ENCODE assay signal across 18 cellular contexts in genomic region chr16:31188450-31189411, GRCh38. TPM values are rescaled to one million over a fixed set of nuclear protein-coding genes. Genes with fewer than 3 reads are reported as not detected.
DNase-seq lines count a peak whose midpoint lies in the region; ATAC-seq, FAIRE-seq and TF ChIP-seq lines count a peak whose summit lies in the region.
"Had no signal": no experiment of that assay in that cellular context is flagged by ENCODE, and none has a peak within 500 bp of the region (broad histone marks: within the 10 kb centered on the region; RNA-seq: fewer than 3 reads in every experiment).

No MANE protein-coding gene starts in this region.

- H3K79me2 ChIP-seq in endothelial cell of umbilical vein (ENCODE audit: control insufficient read depth, insufficient read depth, low read length) = peaks cover 71% of the 10 kb centered on the region

- H3K27ac ChIP-seq in breast epithelium (no peak overlapping the region), endothelial cell of umbilical vein (ENCODE audit: insufficient read depth, low read depth, low read length) (no peak overlapping the region)
- H3K27ac ChIP-seq: cardiac muscle cell had no signal

- no peak for DNase-seq in MCF 10A (ENCODE audit: unreplicated experiment)
- DNase-seq in breast epithelium (ENCODE audit: low spot score in 2 of 2) = no peak
- DNase-seq in activated CD4-positive, alpha-beta memory T cell treated with anti-CD3 and anti-CD28 coated beads, Interleukin-2, amount 10 ng/mL, durations not matched to agents 7 days and 5 days = no peak
- no peak for DNase-seq in endothelial cell of umbilical vein (ENCODE audit: low read depth, low spot score)
- no peak for DNase-seq in type B pancreatic cell (ENCODE audit: extremely low spot score, unreplicated experiment)
- DNase-seq in retina = no peak
- no peak for DNase-seq in nucleus accumbens (lab: John Stamatoyannopoulos, UW)
- DNase-seq: effector CD4-positive, alpha-beta T cell; hypothalamus; NCI-H1436 treated with DMSO at 0.1 percent for 48 hours; NCI-H226; NK-92 treated with Interleukin-12 subunit alpha and Interleukin-12 subunit beta, amount 100 ng/mL, for 24 hours; Right ventricle myocardium superior had no signal

- H3K4me3 Mint-ChIP-seq in MCF 10A (ENCODE audit: unreplicated experiment) (no peak overlapping the region), type B pancreatic cell (no peak overlapping the region)
- no peak overlapping the region for H3K4me3 Mint-ChIP-seq in activated CD4-positive, alpha-beta memory T cell treated with anti-CD3 and anti-CD28 coated beads, Interleukin-2, amount 10 ng/mL, durations not matched to agents 7 days and 5 days

- H3K9me3 Mint-ChIP-seq in MCF 10A (ENCODE audit: unreplicated experiment) (no peaks in the 10 kb centered on the region), type B pancreatic cell (no peaks in the 10 kb centered on the region)
- no peaks in the 10 kb centered on the region for H3K9me3 Mint-ChIP-seq in activated CD4-positive, alpha-beta memory T cell treated with anti-CD3 and anti-CD28 coated beads, Interleukin-2, amount 10 ng/mL, durations not matched to agents 7 days and 5 days

- intact Hi-C loops in MCF 10A (cut with micrococcal nuclease) (loop anchor here (10.0 kb wide), 1 partner anchor 506 kb away; no protein-coding TSS in a partner anchor), breast epithelium (cut with DNase I; ENCODE audit: low total_unique reads) (no loop called here), endothelial cell of umbilical vein (cut with micrococcal nuclease) (no loop called here)

- TF ChIP-seq POLR2A in breast epithelium (IDR thresholded peaks at IDR 0.05) = no peak
- TF ChIP-seq POLR2A in endothelial cell of umbilical vein (IDR thresholded peaks at IDR 0.05; ENCODE audit: low read depth, low read length) = peak; percentile 30

- H3K36me3 ChIP-seq in breast epithelium (peaks cover 28% of the 10 kb centered on the region), endothelial cell of umbilical vein (ENCODE audit: control insufficient read depth in 2 of 2, extremely low read depth in 1 of 2, insufficient read depth in 2 of 2, low read length in 2 of 2) (peaks cover 77 to 82% of the 10 kb centered on the region in 2 experiments)

- no peak overlapping the region for H3K4me2 ChIP-seq in endothelial cell of umbilical vein (ENCODE audit: insufficient read depth, low read length)

- dilution Hi-C loops in endothelial cell of umbilical vein (cut with MboI; ENCODE audit: extremely low pct_ligation_motif_present, low sequenced_read_pairs) = no loop called here

- H3K27me3 Mint-ChIP-seq in MCF 10A (ENCODE audit: insufficient read depth, unreplicated experiment) (no peaks in the 10 kb centered on the region), type B pancreatic cell (no peaks in the 10 kb centered on the region)
- H3K27me3 Mint-ChIP-seq in activated CD4-positive, alpha-beta memory T cell treated with anti-CD3 and anti-CD28 coated beads, Interleukin-2, amount 10 ng/mL, durations not matched to agents 7 days and 5 days = no peaks in the 10 kb centered on the region

- H3K9me3 ChIP-seq in breast epithelium (no peaks in the 10 kb centered on the region), endothelial cell of umbilical vein (replicated peaks; ENCODE audit: control insufficient read depth, insufficient read depth, low read length) (no peaks in the 10 kb centered on the region)

- no peak overlapping the region for H2AFZ ChIP-seq in endothelial cell of umbilical vein (ENCODE audit: low read depth, low read length)

- H3K4me1 ChIP-seq in breast epithelium (no peaks in the 10 kb centered on the region), endothelial cell of umbilical vein (ENCODE audit: control insufficient read depth, extremely low read depth, insufficient read depth, low read length) (no peaks in the 10 kb centered on the region)

- H3K27me3 ChIP-seq in breast epithelium = no peaks in the 10 kb centered on the region
- no peaks in the 10 kb centered on the region for H3K27me3 ChIP-seq in endothelial cell of umbilical vein (ENCODE audit: control insufficient read depth in 2 of 2, insufficient read depth in 2 of 2, low read length in 2 of 2)
- H3K27me3 ChIP-seq: cardiac muscle cell had no signal

- H3K4me1 Mint-ChIP-seq in MCF 10A (ENCODE audit: insufficient read depth, unreplicated experiment) (peaks cover 12% of the 10 kb centered on the region), type B pancreatic cell (ENCODE audit: unreplicated experiment) (peaks cover 11% of the 10 kb centered on the region)
- peaks cover 85% of the 10 kb centered on the region for H3K4me1 Mint-ChIP-seq in activated CD4-positive, alpha-beta memory T cell treated with anti-CD3 and anti-CD28 coated beads, Interleukin-2, amount 10 ng/mL, durations not matched to agents 7 days and 5 days

- H3K9ac ChIP-seq in endothelial cell of umbilical vein (replicated peaks; ENCODE audit: extremely low read depth, insufficient read depth, low read length) = no peak overlapping the region

- no peak for ATAC-seq in GM21825 (IDR thresholded peaks at IDR 0.05; ENCODE audit: unreplicated experiment)

- peaks cover 9% of the 10 kb centered on the region for H4K20me1 ChIP-seq in endothelial cell of umbilical vein (replicated peaks; ENCODE audit: control insufficient read depth, extremely low read depth, insufficient read depth, low read length)

- peak; percentile 43 for FAIRE-seq in endothelial cell of umbilical vein (lab: Jason Lieb, UNC)
- FAIRE-seq: D721Med had no signal

- H3K36me3 Mint-ChIP-seq in MCF 10A (ENCODE audit: insufficient read depth, unreplicated experiment) (peaks cover 100% of the 10 kb centered on the region), type B pancreatic cell (peaks cover 86% of the 10 kb centered on the region)
- H3K36me3 Mint-ChIP-seq in activated CD4-positive, alpha-beta memory T cell treated with anti-CD3 and anti-CD28 coated beads, Interleukin-2, amount 10 ng/mL, durations not matched to agents 7 days and 5 days (ENCODE audit: low read depth) = peaks cover 93% of the 10 kb centered on the region

- TF ChIP-seq CTCF in MCF 10A (IDR thresholded peaks at IDR 0.05; ENCODE audit: unreplicated experiment) (no peak), breast epithelium (IDR thresholded peaks at IDR 0.05) (no peak), endothelial cell of umbilical vein (IDR thresholded peaks at IDR 0.05; ENCODE audit: extremely low read depth in 1 of 2, insufficient read depth in 1 of 2, low read depth in 1 of 2, low read length in 2 of 2) (no peak), type B pancreatic cell (conservative IDR thresholded peaks at IDR 0.05) (no peak)

- H3K9me1 ChIP-seq in endothelial cell of umbilical vein (replicated peaks; ENCODE audit: control insufficient read depth, extremely low read depth, insufficient read depth, low read length) = no peaks in the 10 kb centered on the region

- H3K27ac Mint-ChIP-seq in MCF 10A (ENCODE audit: low read depth, unreplicated experiment) (peak overlapping the region; percentile 27), type B pancreatic cell (peak overlapping the region; percentile 61)
- peak overlapping the region; percentile 5 for H3K27ac Mint-ChIP-seq in activated CD4-positive, alpha-beta memory T cell treated with anti-CD3 and anti-CD28 coated beads, Interleukin-2, amount 10 ng/mL, durations not matched to agents 7 days and 5 days

- POLR2A ChIA-PET in MCF 10A (lab: Yijun Ruan, JAX) = interaction anchor here (0.9 to 2.7 kb wide), 2 partner anchors 9 to 23 kb away, joined by 3 to 22 read pairs; partner anchors contain the start of gene FUS
- POLR2A ChIA-PET in activated CD4-positive, alpha-beta memory T cell treated with anti-CD3 and anti-CD28 coated beads, Interleukin-2, amount 10 ng/mL, durations not matched to agents 7 days and 5 days (lab: Charles Lee) = interaction anchor here (0.6 to 6.9 kb wide), 11 partner anchors 6 to 269 kb away, joined by 3 to 77 read pairs (median 5); partner anchors contain the start of genes FUS and PYCARD
- POLR2A ChIA-PET in endothelial cell of umbilical vein (lab: Charles Lee) = interaction anchor here (1.8 kb wide), 1 partner anchor 9 kb away, joined by 5 read pairs; the partner anchor contains the start of gene FUS

- CTCF ChIA-PET in MCF 10A (lab: Yijun Ruan, JAX) (interaction anchor here (0.9 to 1.0 kb wide), 2 partner anchors 12 to 41 kb away, joined by 3 to 4 read pairs; no protein-coding TSS in a partner anchor), endothelial cell of umbilical vein (lab: Charles Lee) (interaction anchor here (1.8 kb wide), 1 partner anchor 145 kb away, joined by 3 read pairs; no protein-coding TSS in a partner anchor)
- CTCF ChIA-PET in activated CD4-positive, alpha-beta memory T cell treated with anti-CD3 and anti-CD28 coated beads, Interleukin-2, amount 10 ng/mL, durations not matched to agents 7 days and 5 days (lab: Charles Lee) = interaction anchor here (0.7 to 1.8 kb wide), 5 partner anchors 8 to 272 kb away, joined by 3 to 4 read pairs (median 3); no protein-coding TSS in a partner anchor

- BruUV-seq in MCF 10A (replicated peaks; lab: Mats Ljungman, UMichigan) = no TSS peak
- no TSS peak for BruUV-seq in endothelial cell of umbilical vein (replicated peaks; lab: Mats Ljungman, UMichigan)

- H3K4me3 ChIP-seq in breast epithelium = no peak overlapping the region
- no peak overlapping the region for H3K4me3 ChIP-seq in endothelial cell of umbilical vein (replicated peaks in 1 of 3; ENCODE audit: insufficient read depth in 1 of 3, low read depth in 1 of 3, low read length in 3 of 3)
- H3K4me3 ChIP-seq: cardiac muscle cell had no signal

RNA-seq across cellular contexts. Expression of gene FUS, which starts 8.8 kb away (rescaled TPM):
- total RNA-seq in MCF 10A (2022) (451 and 481 TPM in 2 replicates), breast epithelium (10 to 100 TPM; 59.0 to 78.3 (median 73.9) TPM), endothelial cell of umbilical vein (569 and 574 TPM in 2 replicates), type B pancreatic cell (ENCODE audit: low replicate concordance) (400 and 654 TPM in 2 replicates)
- 100 to 1,000 TPM; 386 to 397 TPM for total RNA-seq in activated CD4-positive, alpha-beta memory T cell treated with anti-CD3 and anti-CD28 coated beads, Interleukin-2, amount 10 ng/mL, durations not matched to agents 7 days and 5 days
- polyA plus RNA-seq in endothelial cell of umbilical vein = 191 and 307 TPM in 2 replicates
- 193 and 242 TPM in 2 replicates for polyA plus RNA-seq in endothelial cell of umbilical vein (2011; cell fraction: cytosol; rRNA removed)
- polyA plus RNA-seq in endothelial cell of umbilical vein (2011; cell fraction: nucleus; rRNA removed) = 579 and 698 TPM in 2 replicates
- 402 and 617 TPM in 2 replicates for polyA plus RNA-seq in endothelial cell of umbilical vein (2012)
- polyA minus RNA-seq in endothelial cell of umbilical vein = 195 and 220 TPM in 2 replicates
- polyA minus RNA-seq in endothelial cell of umbilical vein (2011; cell fraction: cytosol; rRNA and poly(A)+ RNA removed) = 154 TPM
- polyA minus RNA-seq in endothelial cell of umbilical vein (2011; cell fraction: nucleus; rRNA and poly(A)+ RNA removed) = 256 and 313 TPM in 2 replicates

RNA-seq across cellular contexts. Expression of gene PYCARD, which starts 13.8 kb away (rescaled TPM):
- total RNA-seq in MCF 10A (2022) = 0.47 and 0.76 TPM in 2 replicates
- 10 to 100 TPM; 32.9 to 50.2 (median 35.7) TPM for total RNA-seq in breast epithelium
- total RNA-seq in activated CD4-positive, alpha-beta memory T cell treated with anti-CD3 and anti-CD28 coated beads, Interleukin-2, amount 10 ng/mL, durations not matched to agents 7 days and 5 days = 100 to 1,000 TPM in 1 of 2 experiments, 10 to 100 TPM in 1; 96.1 to 102 TPM
- total RNA-seq in endothelial cell of umbilical vein = 19.1 and 23.0 TPM in 2 replicates
- polyA plus RNA-seq in endothelial cell of umbilical vein = 40.1 and 58.9 TPM in 2 replicates
- 24.0 and 32.0 TPM in 2 replicates for polyA plus RNA-seq in endothelial cell of umbilical vein (2011; cell fraction: cytosol; rRNA removed)
- polyA plus RNA-seq in endothelial cell of umbilical vein (2011; cell fraction: nucleus; rRNA removed) = 7.6 and 8.8 TPM in 2 replicates
- 19.2 and 24.3 TPM in 2 replicates for polyA plus RNA-seq in endothelial cell of umbilical vein (2012)
- 7.9 and 14.0 TPM in 2 replicates for polyA minus RNA-seq in endothelial cell of umbilical vein
- polyA minus RNA-seq in endothelial cell of umbilical vein (2011; cell fraction: cytosol; rRNA and poly(A)+ RNA removed) = not detected
- polyA minus RNA-seq in endothelial cell of umbilical vein (2011; cell fraction: nucleus; rRNA and poly(A)+ RNA removed) = 1.4 and 1.7 TPM in 2 replicates
- 8.2 and 14.5 TPM in 2 replicates for total RNA-seq in type B pancreatic cell (ENCODE audit: low replicate concordance)

RNA-seq across cellular contexts. Expression of gene TRIM72, which starts 25.2 kb away (rescaled TPM):
- not detected in 2 replicates for total RNA-seq in MCF 10A (2022)
- total RNA-seq in breast epithelium = under 1 TPM in 2 of 3 donors, not detected in 1; under 0.01 TPM
- total RNA-seq in activated CD4-positive, alpha-beta memory T cell treated with anti-CD3 and anti-CD28 coated beads, Interleukin-2, amount 10 ng/mL, durations not matched to agents 7 days and 5 days = under 1 TPM; 0.03 to 0.05 TPM
- not detected in 2 replicates for total RNA-seq in endothelial cell of umbilical vein
- not detected in 2 replicates for polyA plus RNA-seq in endothelial cell of umbilical vein
- polyA plus RNA-seq in endothelial cell of umbilical vein (2011; cell fraction: cytosol; rRNA removed) = not detected in 2 replicates
- not detected in 2 replicates for polyA plus RNA-seq in endothelial cell of umbilical vein (2011; cell fraction: nucleus; rRNA removed)
- polyA plus RNA-seq in endothelial cell of umbilical vein (2012) = not detected in 2 replicates
- polyA minus RNA-seq in endothelial cell of umbilical vein = not detected in 2 replicates
- polyA minus RNA-seq in endothelial cell of umbilical vein (2011; cell fraction: cytosol; rRNA and poly(A)+ RNA removed) = 0.10 TPM
- polyA minus RNA-seq in endothelial cell of umbilical vein (2011; cell fraction: nucleus; rRNA and poly(A)+ RNA removed) = not detected in 2 replicates
- total RNA-seq in type B pancreatic cell (ENCODE audit: low replicate concordance) = 0.02 TPM in 1 of 2 replicates, not detected in the other
- total RNA-seq: subcutaneous adipose tissue had no signal
- polyA plus RNA-seq: cardiac muscle cell had no signal

RNA-seq across cellular contexts. Expression of gene PYDC1, which starts 28.2 kb away (rescaled TPM):
- not detected in 2 replicates for total RNA-seq in MCF 10A (2022)
- total RNA-seq in breast epithelium = not detected
- not detected for total RNA-seq in activated CD4-positive, alpha-beta memory T cell treated with anti-CD3 and anti-CD28 coated beads, Interleukin-2, amount 10 ng/mL, durations not matched to agents 7 days and 5 days
- total RNA-seq in endothelial cell of umbilical vein = not detected in 2 replicates
- not detected in 2 replicates for polyA plus RNA-seq in endothelial cell of umbilical vein
- not detected in 2 replicates for polyA plus RNA-seq in endothelial cell of umbilical vein (2011; cell fraction: cytosol; rRNA removed)
- polyA plus RNA-seq in endothelial cell of umbilical vein (2011; cell fraction: nucleus; rRNA removed) = not detected in 2 replicates
- polyA plus RNA-seq in endothelial cell of umbilical vein (2012) = not detected in 2 replicates
- not detected in 2 replicates for polyA minus RNA-seq in endothelial cell of umbilical vein
- not detected for polyA minus RNA-seq in endothelial cell of umbilical vein (2011; cell fraction: cytosol; rRNA and poly(A)+ RNA removed)
- polyA minus RNA-seq in endothelial cell of umbilical vein (2011; cell fraction: nucleus; rRNA and poly(A)+ RNA removed) = not detected in 2 replicates
- total RNA-seq in type B pancreatic cell (ENCODE audit: low replicate concordance) = not detected in 2 replicates
- total RNA-seq: cardiac muscle cell, mononuclear cell, Right ventricle myocardium superior, subcutaneous adipose tissue had no signal
- polyA plus RNA-seq: cardiac muscle cell had no signal

RNA-seq across cellular contexts. Expression of gene PRSS36, which starts 38.9 kb away (rescaled TPM):
- total RNA-seq in MCF 10A (2022) = 0.49 and 1.0 TPM in 2 replicates
- 1 to 10 TPM in 2 of 3 donors, under 1 TPM in 1; 0.98 to 8.3 (median 2.0) TPM for total RNA-seq in breast epithelium
- total RNA-seq in activated CD4-positive, alpha-beta memory T cell treated with anti-CD3 and anti-CD28 coated beads, Interleukin-2, amount 10 ng/mL, durations not matched to agents 7 days and 5 days = under 1 TPM; 0.58 to 0.85 TPM
- total RNA-seq in endothelial cell of umbilical vein = not detected in 2 replicates
- polyA plus RNA-seq in endothelial cell of umbilical vein = 0.57 and 0.73 TPM in 2 replicates
- polyA plus RNA-seq in endothelial cell of umbilical vein (2011; cell fraction: cytosol; rRNA removed) = 0.23 and 0.54 TPM in 2 replicates
- 0.32 and 0.57 TPM in 2 replicates for polyA plus RNA-seq in endothelial cell of umbilical vein (2011; cell fraction: nucleus; rRNA removed)
- 0.23 TPM in 1 of 2 replicates, not detected in the other for polyA plus RNA-seq in endothelial cell of umbilical vein (2012)
- not detected in 2 replicates for polyA minus RNA-seq in endothelial cell of umbilical vein
- 6.0 TPM for polyA minus RNA-seq in endothelial cell of umbilical vein (2011; cell fraction: cytosol; rRNA and poly(A)+ RNA removed)
- not detected in 2 replicates for polyA minus RNA-seq in endothelial cell of umbilical vein (2011; cell fraction: nucleus; rRNA and poly(A)+ RNA removed)
- 1.8 and 2.0 TPM in 2 replicates for total RNA-seq in type B pancreatic cell (ENCODE audit: low replicate concordance)

Comparison
In these comparisons a context has a peak if more than half of its experiments do, and no peak if none do; other contexts are left out.
1. H3K27ac Mint-ChIP-seq: peak in every context shown above with its lines; median percentile 61 in type B pancreatic cell; 27 in MCF 10A; 5 in activated CD4-positive, alpha-beta memory T cell treated with anti-CD3 and anti-CD28 coated beads, Interleukin-2, amount 10 ng/mL, durations not matched to agents 7 days and 5 days.